Comparison of ENCODE assay signal across 1 cellular context in genomic region chr20:62529916-62530642, GRCh38.
TF ChIP-seq lines count a peak whose summit lies in the region.

No MANE protein-coding gene starts in this region.

TF ChIP-seq in GM23338, 12 proteins besides CTCF, POLR2A, EP300 and RAD21 (continued from another document):
- TF ChIP-seq ZNF462 (CRISPR knock-in tag; IDR thresholded peaks at IDR 0.05) (no peak), JUNB (IDR thresholded peaks at IDR 0.05; ENCODE audit: unreplicated experiment) (no peak), ZNF331 (CRISPR knock-in tag; IDR thresholded peaks at IDR 0.05; ENCODE audit: low read depth) (no peak), CREB1 (CRISPR knock-in tag; IDR thresholded peaks at IDR 0.05; ENCODE audit: low read depth) (no peak), NANOG (IDR thresholded peaks at IDR 0.05; ENCODE audit: borderline replicate concordance) (no peak), STAT1 (IDR thresholded peaks at IDR 0.05; ENCODE audit: unreplicated experiment) (no peak), EZH2phosphoT487 (IDR thresholded peaks at IDR 0.05; ENCODE audit: unreplicated experiment) (no peak), POLR2AphosphoS5 (IDR thresholded peaks at IDR 0.05; ENCODE audit: low read depth) (no peak), REST (IDR thresholded peaks at IDR 0.05; ENCODE audit: unreplicated experiment) (no peak), ZNF114 (CRISPR knock-in tag; IDR thresholded peaks at IDR 0.05) (no peak)
